In the genomic region with DNA sequence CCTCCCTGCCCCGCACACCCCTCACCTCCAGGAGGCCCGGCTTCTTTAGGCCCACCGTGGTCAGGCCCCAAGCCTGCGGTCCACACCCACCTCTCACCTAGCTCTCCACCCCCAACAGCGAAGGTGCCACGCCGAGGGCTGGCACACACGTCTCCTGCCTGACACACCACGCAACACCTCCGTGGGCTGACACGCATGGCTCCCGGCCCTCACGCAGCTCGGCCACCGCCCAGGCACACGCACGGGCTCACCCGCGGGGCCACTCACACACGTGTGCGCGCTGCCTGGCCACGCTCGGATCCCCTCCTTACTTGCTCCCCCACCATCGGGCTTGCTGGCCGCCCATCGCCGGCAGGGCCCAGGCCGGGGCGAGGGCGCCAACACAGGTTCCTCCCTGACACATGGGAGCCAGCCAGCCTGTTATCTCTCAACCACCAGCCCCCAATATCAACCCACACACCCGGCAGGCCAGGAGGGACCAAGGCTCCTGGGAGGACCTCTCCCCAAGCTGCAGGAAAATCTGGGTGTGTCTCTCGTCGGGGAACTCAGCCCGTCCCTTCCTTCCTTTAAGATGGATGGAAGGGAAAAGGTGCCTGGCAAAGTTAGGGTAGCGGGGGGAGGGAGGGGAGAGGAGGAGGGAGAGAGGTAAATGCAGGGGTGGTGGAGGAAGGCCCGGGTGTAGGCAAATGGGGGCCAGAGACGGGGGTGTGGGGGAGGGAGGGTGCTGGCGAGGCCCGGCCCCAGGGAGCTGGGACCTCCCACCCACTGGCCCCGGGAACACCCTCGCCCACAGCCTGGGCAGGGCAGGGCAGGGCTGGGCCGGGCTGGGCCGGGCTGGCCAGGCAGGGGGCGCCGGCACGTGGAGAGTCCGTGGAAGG, we compare ENCODE assay signal across 1 cellular context.
TF ChIP-seq lines count a peak whose summit lies in the region.

No MANE protein-coding gene starts in this region.

TF ChIP-seq in GM12878, 131 proteins besides CTCF, POLR2A, EP300 and RAD21:
- TF ChIP-seq, protein P1, sequence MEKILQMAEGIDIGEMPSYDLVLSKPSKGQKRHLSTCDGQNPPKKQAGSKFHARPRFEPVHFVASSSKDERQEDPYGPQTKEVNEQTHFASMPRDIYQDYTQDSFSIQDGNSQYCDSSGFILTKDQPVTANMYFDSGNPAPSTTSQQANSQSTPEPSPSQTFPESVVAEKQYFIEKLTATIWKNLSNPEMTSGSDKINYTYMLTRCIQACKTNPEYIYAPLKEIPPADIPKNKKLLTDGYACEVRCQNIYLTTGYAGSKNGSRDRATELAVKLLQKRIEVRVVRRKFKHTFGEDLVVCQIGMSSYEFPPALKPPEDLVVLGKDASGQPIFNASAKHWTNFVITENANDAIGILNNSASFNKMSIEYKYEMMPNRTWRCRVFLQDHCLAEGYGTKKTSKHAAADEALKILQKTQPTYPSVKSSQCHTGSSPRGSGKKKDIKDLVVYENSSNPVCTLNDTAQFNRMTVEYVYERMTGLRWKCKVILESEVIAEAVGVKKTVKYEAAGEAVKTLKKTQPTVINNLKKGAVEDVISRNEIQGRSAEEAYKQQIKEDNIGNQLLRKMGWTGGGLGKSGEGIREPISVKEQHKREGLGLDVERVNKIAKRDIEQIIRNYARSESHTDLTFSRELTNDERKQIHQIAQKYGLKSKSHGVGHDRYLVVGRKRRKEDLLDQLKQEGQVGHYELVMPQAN (conservative IDR thresholded peaks at IDR 0.05) = peak; percentile 69; the same call in 1 of the 2 replicates
- TF ChIP-seq MXI1 (IDR thresholded peaks at IDR 0.05; ENCODE audit: low read depth, low read length) (peak; percentile 69; the same call in 1 of the 2 replicates), SIN3A (IDR thresholded peaks at IDR 0.05; ENCODE audit: low read depth, low read length) (0 out of 2 replicates have a peak, but pooled peaks have one; percentile 10), MYC (IDR thresholded peaks at IDR 0.05; ENCODE audit: insufficient read depth, insufficient read length, insufficient replicate concordance, low read length, severe bottlenecking) (peak; percentile 71), SUZ12 (IDR thresholded peaks at IDR 0.05; ENCODE audit: unreplicated experiment) (no peak), EGR1 (IDR thresholded peaks at IDR 0.05; ENCODE audit: borderline replicate concordance in 1 of 2, low read depth in 2 of 2, low read length in 2 of 2) (peak in 1 of 2 experiments; percentile 70; a peak in 2 of 3 replicates), BHLHE40 (IDR thresholded peaks at IDR 0.05; ENCODE audit: borderline replicate concordance in 1 of 2, low read depth in 2 of 2, low read length in 1 of 2) (peak in 1 of 2 experiments; percentile 71; a peak in 1 of 4 replicates), GATAD2B (conservative IDR thresholded peaks at IDR 0.05; ENCODE audit: low read depth) (peak; percentile 58; the same call in 1 of the 2 replicates), ETV6 (conservative IDR thresholded peaks at IDR 0.05 in 1 of 2, IDR thresholded peaks at IDR 0.05 in 1 of 2; ENCODE audit: borderline replicate concordance in 1 of 2, low read depth in 1 of 2) (no peak), YY1 (IDR thresholded peaks at IDR 0.05; ENCODE audit: low read depth, low read length) (0 out of 2 replicates have a peak, but pooled peaks have one; percentile 6), LARP7 (IDR thresholded peaks at IDR 0.05) (0 out of 2 replicates have a peak, but pooled peaks have one; percentile 67), HDGF (IDR thresholded peaks at IDR 0.05) (0 out of 2 replicates have a peak, but pooled peaks have one; percentile 12), RB1 (IDR thresholded peaks at IDR 0.05; ENCODE audit: borderline replicate concordance) (0 out of 2 replicates have a peak, but pooled peaks have one; percentile 18), IKZF1 (conservative IDR thresholded peaks at IDR 0.05) (peak; percentile 23; the same call in 1 of the 2 replicates)
- TF ChIP-seq, protein P2, sequence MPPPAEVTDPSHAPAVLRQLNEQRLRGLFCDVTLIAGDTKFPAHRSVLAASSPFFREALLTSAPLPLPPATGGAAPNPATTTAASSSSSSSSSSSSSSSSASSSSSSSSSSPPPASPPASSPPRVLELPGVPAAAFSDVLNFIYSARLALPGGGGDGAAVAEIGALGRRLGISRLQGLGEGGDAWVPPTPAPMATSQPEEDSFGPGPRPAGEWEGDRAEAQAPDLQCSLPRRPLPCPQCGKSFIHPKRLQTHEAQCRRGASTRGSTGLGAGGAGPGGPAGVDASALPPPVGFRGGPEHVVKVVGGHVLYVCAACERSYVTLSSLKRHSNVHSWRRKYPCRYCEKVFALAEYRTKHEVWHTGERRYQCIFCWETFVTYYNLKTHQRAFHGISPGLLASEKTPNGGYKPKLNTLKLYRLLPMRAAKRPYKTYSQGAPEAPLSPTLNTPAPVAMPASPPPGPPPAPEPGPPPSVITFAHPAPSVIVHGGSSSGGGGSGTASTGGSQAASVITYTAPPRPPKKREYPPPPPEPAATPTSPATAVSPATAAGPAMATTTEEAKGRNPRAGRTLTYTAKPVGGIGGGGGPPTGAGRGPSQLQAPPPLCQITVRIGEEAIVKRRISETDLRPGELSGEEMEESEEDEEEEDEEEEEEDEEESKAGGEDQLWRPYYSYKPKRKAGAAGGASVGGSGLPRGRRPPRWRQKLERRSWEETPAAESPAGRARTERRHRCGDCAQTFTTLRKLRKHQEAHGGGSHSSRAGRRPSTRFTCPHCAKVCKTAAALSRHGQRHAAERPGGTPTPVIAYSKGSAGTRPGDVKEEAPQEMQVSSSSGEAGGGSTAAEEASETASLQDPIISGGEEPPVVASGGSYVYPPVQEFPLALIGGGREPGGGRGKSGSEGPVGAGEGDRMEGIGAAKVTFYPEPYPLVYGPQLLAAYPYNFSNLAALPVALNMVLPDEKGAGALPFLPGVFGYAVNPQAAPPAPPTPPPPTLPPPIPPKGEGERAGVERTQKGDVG (CRISPR knock-in tag; IDR thresholded peaks at IDR 0.05) = no peak
